ENCODE assay signal across 28 cellular contexts in the genomic region with DNA sequence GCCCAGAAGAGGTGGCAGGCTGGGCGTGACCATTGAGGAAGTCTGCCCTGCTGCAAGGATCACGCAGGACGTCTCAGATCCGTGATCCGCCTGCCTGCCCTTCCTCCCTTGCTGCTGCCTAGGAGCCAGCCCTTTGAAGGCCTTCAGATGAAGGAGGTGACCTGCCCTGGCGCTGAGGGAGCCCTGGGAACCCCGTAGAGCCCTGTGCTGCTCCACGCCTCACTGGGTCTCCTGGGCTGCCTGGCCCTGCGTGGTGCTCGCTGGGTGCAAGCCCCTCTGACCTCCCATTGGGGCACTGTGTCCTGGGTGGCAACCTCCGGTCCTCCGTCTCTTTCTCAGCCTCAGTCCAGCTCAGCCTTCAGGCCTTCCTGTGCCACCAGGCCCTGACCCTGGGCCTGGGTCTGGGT.
"Had no signal": no experiment of that assay in that cellular context is flagged by ENCODE, and none has a peak within 500 bp of the region (broad histone marks: within the 10 kb centered on the region; RNA-seq: fewer than 3 reads in every experiment).

No MANE protein-coding gene starts in this region.

- H2AFZ ChIP-seq: hepatocyte, neural progenitor cell had no signal

- H3K4me3 ChIP-seq: heart right ventricle, hepatocyte, lower lobe of right lung, neural progenitor cell, ovary, right atrium auricular region, right lobe of liver, smooth muscle cell, stomach, testis, thyroid gland, transverse colon, upper lobe of left lung, vagina had no signal

- DNase-seq: heart right ventricle; kidney glomerular epithelial cell; left cardiac atrium; lower lobe of right lung; mammary epithelial cell; mesenchymal stem cell; naive B cell; nephron progenitor cell; ovary; stimulated activated CD4-positive, alpha-beta T cell treated with anti-CD3 and anti-CD28 coated beads, Interleukin-12 subunit alpha, Interleukin-12 subunit beta, amount 100 ng/mL, for 4 hours; stimulated activated CD4-positive, alpha-beta T cell treated with anti-CD3 and anti-CD28 coated beads, Interleukin-15, amount 100 ng/mL, for 24 hours; stimulated activated CD4-positive, alpha-beta T cell treated with anti-CD3 and anti-CD28 coated beads, Interleukin-2, amount 100 ng/mL, for 24 hours; stimulated activated CD4-positive, alpha-beta T cell treated with anti-CD3 and anti-CD28 coated beads, Interleukin-4, amount 100 ng/mL, for 1 hour; stimulated activated naive CD4-positive, alpha-beta T cell; stomach; testis; thyroid gland; transverse colon had no signal

- H3K4me1 Mint-ChIP-seq: naive B cell had no signal

- H3K27me3 ChIP-seq: heart right ventricle, hepatocyte, neural progenitor cell, ovary, right atrium auricular region, right lobe of liver, testis, thyroid gland, transverse colon, upper lobe of left lung, vagina had no signal

- H3K9me3 Mint-ChIP-seq: mesothelial cell of epicardium, naive B cell, nephron progenitor cell, neural progenitor cell had no signal

- H3K36me3 Mint-ChIP-seq: mesothelial cell of epicardium, naive B cell, neural progenitor cell had no signal

- H3K4me3 Mint-ChIP-seq: mesothelial cell of epicardium, naive B cell, nephron progenitor cell, neural progenitor cell had no signal

- H3K9ac ChIP-seq: neural progenitor cell had no signal

- H3K27ac Mint-ChIP-seq: mesothelial cell of epicardium, naive B cell, nephron progenitor cell, neural progenitor cell, progenitor cell of endocrine pancreas had no signal

- H3K4me2 ChIP-seq: hepatocyte, neural progenitor cell, smooth muscle cell had no signal

- H3K36me3 ChIP-seq: heart right ventricle, lower lobe of right lung, neural progenitor cell, ovary, right atrium auricular region, right lobe of liver, stomach, thyroid gland, transverse colon, upper lobe of left lung, vagina had no signal

- H3K4me1 ChIP-seq: heart right ventricle, lower lobe of right lung, neural progenitor cell, right atrium auricular region, right lobe of liver, stomach, testis, thyroid gland, transverse colon, upper lobe of left lung, vagina had no signal

- H3K27ac ChIP-seq: heart right ventricle, hepatocyte, lower lobe of right lung, neural progenitor cell, ovary, right atrium auricular region, right lobe of liver, stomach, testis, thyroid gland, transverse colon, upper lobe of left lung, vagina had no signal

- ATAC-seq: left cardiac atrium, left lobe of liver had no signal

- H3K9me3 ChIP-seq: heart right ventricle, lower lobe of right lung, ovary, right atrium auricular region, right lobe of liver, stomach, testis, thyroid gland, transverse colon, upper lobe of left lung, vagina had no signal

- H3K79me2 ChIP-seq: hepatocyte had no signal
